8 cellular contexts compared by ENCODE assay signal in the genomic region with DNA sequence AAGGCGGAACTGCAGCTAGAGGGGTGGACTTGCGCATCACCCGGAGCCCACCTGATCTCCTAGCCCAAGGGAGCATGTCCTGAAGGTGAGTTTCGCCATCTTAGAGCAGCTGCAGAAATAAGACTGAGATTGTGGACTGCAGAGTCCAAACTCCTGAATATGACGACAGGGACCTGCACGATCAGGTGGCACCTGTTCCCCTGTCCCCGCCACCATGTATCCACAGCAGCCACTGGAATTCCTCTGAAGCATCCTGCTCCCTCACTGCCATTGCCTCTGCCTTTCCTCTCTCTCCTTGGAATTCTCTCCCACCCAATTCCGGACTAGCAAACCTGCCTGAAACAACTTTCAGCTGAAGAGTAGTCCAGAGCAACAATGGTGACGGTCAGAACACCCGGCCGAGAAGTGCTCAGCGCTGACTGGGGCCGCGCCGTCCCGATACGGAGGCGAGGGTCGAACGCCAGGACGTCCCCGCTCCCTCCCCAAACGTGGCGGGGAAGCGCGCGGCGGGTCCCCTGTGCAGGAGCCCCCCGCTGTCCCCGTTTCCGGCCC. TPM values are rescaled to one million over a fixed set of nuclear protein-coding genes. Genes with fewer than 3 reads are reported as not detected.
DNase-seq lines count a peak whose midpoint lies in the region; ATAC-seq and TF ChIP-seq lines count a peak whose summit lies in the region.

No MANE protein-coding gene starts in this region.

- no peaks in the 10 kb centered on the region for H3K27me3 ChIP-seq in HAP-1 (ENCODE audit: low read depth)
- peaks cover 35% of the 10 kb centered on the region for H3K27me3 ChIP-seq in iPS-20b (ENCODE audit: insufficient read depth, low read length)
- H3K27me3 ChIP-seq in testis = no peaks in the 10 kb centered on the region

- DNase-seq in A172 (ENCODE audit: low spot score) (peak; percentile 4), HAP-1 (ENCODE audit: low spot score in 2 of 2) (no peak), testis (no peak), NCI-H1092 treated with DMSO at 0.1 percent for 48 hours (lab: John Stamatoyannopoulos, UW) (no peak), T-helper 9 cell (no peak)
- DNase-seq in activated CD8-positive, alpha-beta T cell treated with anti-CD3 and anti-CD28 coated beads, Interleukin-2, amount 10 ng/mL, durations not matched to agents 7 days and 5 days = no peak
- DNase-seq in stimulated activated CD4-positive, alpha-beta T cell treated with anti-CD3 and anti-CD28 coated beads, Interleukin-15, amount 100 ng/mL, for 24 hours = no peak

- H3K4me3 Mint-ChIP-seq in activated CD8-positive, alpha-beta T cell treated with anti-CD3 and anti-CD28 coated beads, Interleukin-2, amount 10 ng/mL, durations not matched to agents 7 days and 5 days = peak overlapping the region; percentile 90

- H3K36me3 ChIP-seq in HAP-1 (replicated peaks) = no peaks in the 10 kb centered on the region
- H3K36me3 ChIP-seq in iPS-20b (ENCODE audit: insufficient read depth, low read depth, low read length) = no peaks in the 10 kb centered on the region
- H3K36me3 ChIP-seq in testis (ENCODE audit: low read depth, missing control alignments) = no peaks in the 10 kb centered on the region

- no peak for ATAC-seq in activated CD8-positive, alpha-beta T cell treated with anti-CD3 and anti-CD28 coated beads, Interleukin-2, amount 10 ng/mL, durations not matched to agents 7 days and 5 days

- H3K4me1 ChIP-seq in HAP-1 (peaks cover 27% of the 10 kb centered on the region), iPS-20b (ENCODE audit: insufficient read depth, low read length) (peaks cover 3% of the 10 kb centered on the region; the same call in 1 of the 2 replicates), testis (peaks cover 15% of the 10 kb centered on the region)

- H3K27me3 Mint-ChIP-seq in activated CD8-positive, alpha-beta T cell treated with anti-CD3 and anti-CD28 coated beads, Interleukin-2, amount 10 ng/mL, durations not matched to agents 7 days and 5 days (ENCODE audit: low read depth) = peaks cover 23% of the 10 kb centered on the region

- no peak overlapping the region for H3K27ac Mint-ChIP-seq in activated CD8-positive, alpha-beta T cell treated with anti-CD3 and anti-CD28 coated beads, Interleukin-2, amount 10 ng/mL, durations not matched to agents 7 days and 5 days

- peaks cover 14% of the 10 kb centered on the region for H3K36me3 Mint-ChIP-seq in activated CD8-positive, alpha-beta T cell treated with anti-CD3 and anti-CD28 coated beads, Interleukin-2, amount 10 ng/mL, durations not matched to agents 7 days and 5 days (ENCODE audit: low read depth)

- CTCF ChIA-PET in activated CD8-positive, alpha-beta T cell treated with anti-CD3 and anti-CD28 coated beads, Interleukin-2, amount 10 ng/mL, durations not matched to agents 7 days and 5 days (lab: Charles Lee) = interaction anchor here (1.4 kb wide), 1 partner anchor 13 kb away, joined by 3 read pairs; no protein-coding TSS in a partner anchor

- no peak for TF ChIP-seq CTCF in testis (IDR thresholded peaks at IDR 0.05)

- in situ Hi-C loops in HAP-1 (cut with MboI; ENCODE audit: low sequenced_read_pairs) = no loop called here

- POLR2A ChIA-PET in activated CD8-positive, alpha-beta T cell treated with anti-CD3 and anti-CD28 coated beads, Interleukin-2, amount 10 ng/mL, durations not matched to agents 7 days and 5 days (lab: Charles Lee) = interaction anchor here (0.6 to 3.0 kb wide), 2 partner anchors 12 to 14 kb away, joined by 3 to 8 read pairs; no protein-coding TSS in a partner anchor

- H3K27ac ChIP-seq in iPS-20b (ENCODE audit: low read length) (no peak overlapping the region), testis (peak overlapping the region; percentile 51 to 87)

- H3K9me3 ChIP-seq in HAP-1 (peaks cover 6% of the 10 kb centered on the region), iPS-20b (ENCODE audit: insufficient read depth, low read depth, low read length) (peaks cover 44% of the 10 kb centered on the region), testis (no peaks in the 10 kb centered on the region)

- peaks cover 28% of the 10 kb centered on the region for H3K4me1 Mint-ChIP-seq in activated CD8-positive, alpha-beta T cell treated with anti-CD3 and anti-CD28 coated beads, Interleukin-2, amount 10 ng/mL, durations not matched to agents 7 days and 5 days (ENCODE audit: low read depth)

- 19 to 20% methylated on average over 21 to 26 of the region's 31 CpGs for WGBS in testis, 2 donors

- H3K9me3 Mint-ChIP-seq in activated CD8-positive, alpha-beta T cell treated with anti-CD3 and anti-CD28 coated beads, Interleukin-2, amount 10 ng/mL, durations not matched to agents 7 days and 5 days (ENCODE audit: insufficient read depth) = peaks cover 6% of the 10 kb centered on the region

- intact Hi-C loops in testis (cut with DNase I; ENCODE audit: low total_unique reads) = no loop called here

- H3K9ac ChIP-seq in iPS-20b (ENCODE audit: low read depth, low read length) = peak overlapping the region; percentile 68; the same call in 1 of the 2 replicates

- TF ChIP-seq POLR2A in testis (IDR thresholded peaks at IDR 0.05) = no peak

- peak overlapping the region; percentile 74 for H3K4me3 ChIP-seq in HAP-1
- peak overlapping the region; percentile 80 for H3K4me3 ChIP-seq in iPS-20b (ENCODE audit: low read length)
- H3K4me3 ChIP-seq in testis = peak overlapping the region; percentile 92 to 100

RNA-seq across cellular contexts. Expression of a gene that starts 0.7 kb away (rescaled TPM):
- 6.1 and 7.4 TPM in 2 replicates for total RNA-seq in A172 (2014; rRNA removed; shearing (Covaris generic))
- total RNA-seq in activated CD8-positive, alpha-beta T cell treated with anti-CD3 and anti-CD28 coated beads, Interleukin-2, amount 10 ng/mL, durations not matched to agents 7 days and 5 days = 10 to 100 TPM; 25.5 to 26.0 TPM
- total RNA-seq in testis = 10 to 100 TPM; 40.6 to 62.2 TPM
- 33.8 TPM for polyA plus RNA-seq in testis (ENCODE audit: insufficient read depth, low read depth, low replicate concordance)

RNA-seq across cellular contexts. Expression of a gene that starts 15.0 kb away (rescaled TPM):
- total RNA-seq in A172 (2014; rRNA removed; shearing (Covaris generic)) = 3.4 and 4.7 TPM in 2 replicates
- 10 to 100 TPM; 10.7 to 12.3 TPM for total RNA-seq in activated CD8-positive, alpha-beta T cell treated with anti-CD3 and anti-CD28 coated beads, Interleukin-2, amount 10 ng/mL, durations not matched to agents 7 days and 5 days
- 1 to 10 TPM; 4.6 to 5.5 TPM for total RNA-seq in testis
- 2.8 TPM for polyA plus RNA-seq in testis (ENCODE audit: insufficient read depth, low read depth, low replicate concordance)
